In genomic region chr20:37357481-37358365, GRCh38 we compare ENCODE assay signal across 12 cellular contexts. TPM values are rescaled to one million over a fixed set of nuclear protein-coding genes. Genes with fewer than 3 reads are reported as not detected.
DNase-seq lines count a peak whose midpoint lies in the region; ATAC-seq, FAIRE-seq and TF ChIP-seq lines count a peak whose summit lies in the region.
"Had no signal": no experiment of that assay in that cellular context is flagged by ENCODE, and none has a peak within 500 bp of the region (broad histone marks: within the 10 kb centered on the region; RNA-seq: fewer than 3 reads in every experiment).

No MANE protein-coding gene starts in this region.

- H3K27ac Mint-ChIP-seq in H9 = peak overlapping the region; percentile 25 to 70 (median 46); a peak in 6 of 7 replicates
- H3K27ac Mint-ChIP-seq in Calu3 (ENCODE audit: unreplicated experiment) = no peak overlapping the region

- H2BK15ac ChIP-seq in H9 (ENCODE audit: low read depth, low read length) = no peak overlapping the region; the same call in 1 of the 2 replicates

- H3K4me1 ChIP-seq in H9 (ENCODE audit: insufficient read depth, low read length) (no peaks in the 10 kb centered on the region), heart right ventricle (peaks cover 0 to 36% (median 5%) of the 10 kb centered on the region in 9 donors)

- no peak overlapping the region for H2BK20ac ChIP-seq in H9 (ENCODE audit: low read depth, low read length, poor library complexity, severe bottlenecking)

- H3K27ac ChIP-seq in H9 (ENCODE audit: insufficient read length, low read depth, low read length) (no peak overlapping the region), heart right ventricle (peak overlapping the region in 3 of 10 donors; percentile 22 to 50 (median 25))

- no TSS peak for BruUV-seq in Calu3 (replicated peaks; lab: Mats Ljungman, UMichigan)

- H3K79me2 ChIP-seq in H9 (ENCODE audit: insufficient read depth, low read length) = peaks cover 2% of the 10 kb centered on the region; the same call in 1 of the 2 replicates

- H3K36me3 Mint-ChIP-seq in H9 (ENCODE audit: insufficient read depth in 1 of 3, low read depth in 3 of 3) (peaks cover 0 to 4% (median 3%) of the 10 kb centered on the region in 3 experiments; a peak in 2 of 7 replicates), Calu3 (ENCODE audit: insufficient read depth, unreplicated experiment) (peaks cover 34% of the 10 kb centered on the region)
- H3K36me3 Mint-ChIP-seq: activated naive CD4-positive, alpha-beta T cell treated with anti-CD3 and anti-CD28 coated beads, Interleukin-2, amount 50 U/mL, for 72 hours had no signal

- H2BK120ac ChIP-seq in H9 (ENCODE audit: low read depth, low read length, poor library complexity, severe bottlenecking) = no peak overlapping the region

- no peak overlapping the region for H4K91ac ChIP-seq in H9 (ENCODE audit: insufficient read length, low read depth, low read length)

- H3K14ac ChIP-seq in H9 (ENCODE audit: insufficient read depth, low read length) = no peak overlapping the region; the same call in 1 of the 2 replicates

- H4K5ac ChIP-seq in H9 (ENCODE audit: insufficient read length, low read depth, low read length) = no peak overlapping the region

- no peak overlapping the region for H4K8ac ChIP-seq in H9 (replicated peaks; ENCODE audit: insufficient read length, low read depth, low read length)

- H3K9me3 Mint-ChIP-seq in H9 (no peaks in the 10 kb centered on the region), Calu3 (ENCODE audit: low read depth, unreplicated experiment) (no peaks in the 10 kb centered on the region)
- H3K9me3 Mint-ChIP-seq: activated naive CD4-positive, alpha-beta T cell treated with anti-CD3 and anti-CD28 coated beads, Interleukin-2, amount 50 U/mL, for 72 hours; IgD-negative memory B cell had no signal

- WGBS in H9 (ENCODE audit: extremely low coverage, insufficient read length, low lambda C conversion rate) = no CpG with 5 or more reads among the region's 15 CpGs
- WGBS in heart right ventricle, 2 donors = 74 to 91% methylated on average over 15 of the region's 15 CpGs

- peaks cover 3% of the 10 kb centered on the region for H3K79me1 ChIP-seq in H9 (ENCODE audit: insufficient read depth, low read depth, low read length, poor library complexity, severe bottlenecking)

- H3K4me3 Mint-ChIP-seq in H9 (no peak overlapping the region; a peak in 1 of 5 replicates), Calu3 (ENCODE audit: low read depth, unreplicated experiment) (no peak overlapping the region)

- no peak overlapping the region for H3K23ac ChIP-seq in H9 (ENCODE audit: insufficient read length, low read depth, low read length)

- CTCF ChIA-PET in Calu3 (lab: Charles Lee) = interaction anchor here (0.6 to 1.4 kb wide), 2 partner anchors 12 to 20 kb away, joined by 4 read pairs; no protein-coding TSS in a partner anchor

- H3K4me2 ChIP-seq in H9 (ENCODE audit: insufficient read depth, insufficient read length, low read length) = no peak overlapping the region

- no peaks in the 10 kb centered on the region for H3K23me2 ChIP-seq in H9 (ENCODE audit: insufficient read length, low read depth, low read length, poor library complexity, severe bottlenecking)

- intact Hi-C loops in heart right ventricle (cut with DNase I) = no loop called here
- intact Hi-C loops in sciatic nerve (cut with DNase I) = no loop called here
- intact Hi-C loops in Calu3 (cut with micrococcal nuclease; ENCODE audit: unreplicated experiment) = no loop called here

- no peak overlapping the region for H3K18ac ChIP-seq in H9 (ENCODE audit: insufficient read length, low read depth, low read length)

- no peaks in the 10 kb centered on the region for H3K27me3 Mint-ChIP-seq in H9 (ENCODE audit: low read depth)
- H3K27me3 Mint-ChIP-seq in Calu3 (ENCODE audit: unreplicated experiment) = no peaks in the 10 kb centered on the region
- H3K27me3 Mint-ChIP-seq: IgD-negative memory B cell had no signal

- no peak overlapping the region for H3K9ac ChIP-seq in H9 (ENCODE audit: extremely low read depth, insufficient read length, low read length)

- no peak overlapping the region for H3T11ph ChIP-seq in H9 (ENCODE audit: low read length)

- TF ChIP-seq CTCF in H9 (conservative IDR thresholded peaks at IDR 0.05) (no peak), heart right ventricle (IDR thresholded peaks at IDR 0.05) (no peak), D721Med (IDR thresholded peaks at IDR 0.05; ENCODE audit: insufficient read depth, missing control alignments) (no peak), Calu3 (IDR thresholded peaks at IDR 0.05; ENCODE audit: unreplicated experiment) (no peak)

- H4K20me1 ChIP-seq in H9 (ENCODE audit: control insufficient read depth, insufficient read depth, insufficient read length) = no peaks in the 10 kb centered on the region

- no peak overlapping the region for H3K56ac ChIP-seq in H9 (ENCODE audit: insufficient read length, low read depth, low read length)

- ATAC-seq in heart right ventricle = peak in 5 of 8 donors; percentile 27 to 58 (median 45)
- peak; percentile 41 for ATAC-seq in sciatic nerve
- ATAC-seq in HG03520 (IDR thresholded peaks at IDR 0.05; ENCODE audit: unreplicated experiment) = no peak
- ATAC-seq: activated naive CD4-positive, alpha-beta T cell treated with anti-CD3 and anti-CD28 coated beads, Interleukin-2, amount 50 U/mL, for 72 hours had no signal

- no peak overlapping the region for H2BK5ac ChIP-seq in H9 (ENCODE audit: insufficient read length, low read length)

- H2BK12ac ChIP-seq in H9 (ENCODE audit: insufficient read length, low read depth, low read length) = no peak overlapping the region

- H2AK5ac ChIP-seq in H9 (ENCODE audit: insufficient read length, low read length) = no peak overlapping the region

- H3K4me1 Mint-ChIP-seq in H9 (peaks cover 9 to 25% of the 10 kb centered on the region in 2 experiments), Calu3 (ENCODE audit: low read depth, unreplicated experiment) (peaks cover 72% of the 10 kb centered on the region)

- H3K9me3 ChIP-seq in H9 (ENCODE audit: control insufficient read depth, low read depth, low read length) (no peaks in the 10 kb centered on the region), heart right ventricle (no peaks in the 10 kb centered on the region)

- FAIRE-seq in D721Med (lab: Jason Lieb, UNC) = no peak

- H3K27me3 ChIP-seq in H9 (ENCODE audit: insufficient read depth, low read length) (no peaks in the 10 kb centered on the region), heart right ventricle (no peaks in the 10 kb centered on the region)

- no peaks in the 10 kb centered on the region for H3K36me3 ChIP-seq in heart right ventricle

- DNase-seq in H9 (no peak), SKM-1 (lab: John Stamatoyannopoulos, UW; ENCODE audit: unreplicated experiment) (peak; percentile 93), heart right ventricle (no peak), sciatic nerve (ENCODE audit: low spot score) (no peak), D721Med (ENCODE audit: insufficient read length, low spot score) (no peak), NCI-H1436 treated with DMSO at 0.1 percent for 48 hours (lab: John Stamatoyannopoulos, UW) (no peak), Calu3 (no peak)
- DNase-seq: NCI-H82; stimulated activated CD4-positive, alpha-beta T cell treated with anti-CD3 and anti-CD28 coated beads, Interleukin-15, amount 100 ng/mL, for 24 hours had no signal

- no peak overlapping the region for H3K4me3 ChIP-seq in heart right ventricle

- H3K4ac ChIP-seq in H9 (ENCODE audit: low read depth, low read length) = no peak overlapping the region

- no peak overlapping the region for H2AFZ ChIP-seq in H9 (ENCODE audit: low read length)

RNA-seq across cellular contexts. Expression of gene SRC, which starts 11.8 kb away (rescaled TPM):
- total RNA-seq in H9 (2021) (37.5 and 44.5 TPM in 2 replicates), heart right ventricle (10 to 100 TPM in 1 of 10 donors, 1 to 10 TPM in 9; 1.9 to 10.8 (median 3.6) TPM), sciatic nerve (23.7 TPM), Calu3 (2022) (185 and 203 TPM in 2 replicates)
- 1 to 10 TPM; 4.7 to 5.2 TPM for polyA plus RNA-seq in heart right ventricle
